In genomic region chr20:63447345-63447744, GRCh38 we compare ENCODE assay signal across 35 cellular contexts. TPM values are rescaled to one million over a fixed set of nuclear protein-coding genes. Genes with fewer than 3 reads are reported as not detected.
"Had no signal": no experiment of that assay in that cellular context is flagged by ENCODE, and none has a peak within 500 bp of the region (broad histone marks: within the 10 kb centered on the region; RNA-seq: fewer than 3 reads in every experiment).

No MANE protein-coding gene starts in this region.

- H3K27ac ChIP-seq: body of pancreas, heart left ventricle, ovary, prostate gland, skin epidermis, thoracic aorta, vagina, VCaP had no signal

- ATAC-seq: activated CD4-positive, CD25-positive, alpha-beta regulatory T cell treated with anti-CD3 and anti-CD28 coated beads, Interleukin-2, amount 50 U/mL, for 24 hours; body of pancreas; effector memory CD8-positive, alpha-beta T cell; heart left ventricle; naive thymus-derived CD4-positive, alpha-beta T cell; sciatic nerve; stimulated activated naive CD8-positive, alpha-beta T cell treated with anti-CD3 and anti-CD28 coated beads, Interleukin-15, Interleukin-2, amounts not matched to agents 100 U/mL and 50 U/mL, for 24 hours had no signal

- H3K36me3 ChIP-seq: heart left ventricle, ovary, prostate gland, thoracic aorta, vagina had no signal

- H3K27ac Mint-ChIP-seq: activated naive CD8-positive, alpha-beta T cell; effector memory CD8-positive, alpha-beta T cell; immature natural killer cell had no signal

- H3K27me3 ChIP-seq: body of pancreas, ovary, vagina had no signal

- DNase-seq: activated CD4-positive, alpha-beta T cell treated with anti-CD3 and anti-CD28 coated beads for 48 hours; activated CD4-positive, alpha-beta T cell treated with anti-CD3 and anti-CD28 coated beads, Interleukin-2, amount 50 U/mL, for 48 hours; activated CD8-positive, alpha-beta memory T cell treated with anti-CD3 and anti-CD28 coated beads for 24 hours; activated effector memory CD4-positive, alpha-beta T cell treated with Interleukin-2 at 50 U/mL for 16 hours; activated naive CD4-positive, alpha-beta T cell treated with Interleukin-2 at 50 U/mL for 16 hours; aorta; body of pancreas; cortex of kidney; effector memory CD8-positive, alpha-beta T cell; foreskin fibroblast; heart left ventricle; immature natural killer cell; kidney; midbrain; naive thymus-derived CD4-positive, alpha-beta T cell; ovary; retina; stimulated activated CD4-positive, alpha-beta T cell treated with anti-CD3 and anti-CD28 coated beads, Interleukin-12 subunit alpha, Interleukin-12 subunit beta, amount 100 ng/mL, for 4 hours; stimulated activated CD4-positive, alpha-beta T cell treated with anti-CD3 and anti-CD28 coated beads, Interleukin-4, amount 100 ng/mL, for 1 hour; stimulated activated naive CD8-positive, alpha-beta T cell treated with anti-CD3 and anti-CD28 coated beads, Interleukin-15, Interleukin-2, amounts not matched to agents 100 U/mL and 50 U/mL, for 24 hours; T-helper 1 cell; T-helper 9 cell; trophoblast cell had no signal

- H3K4me1 ChIP-seq: body of pancreas, prostate gland, vagina had no signal

- H3K36me3 Mint-ChIP-seq: activated naive CD8-positive, alpha-beta T cell; immature natural killer cell had no signal

- H3K9me3 Mint-ChIP-seq: immature natural killer cell had no signal

- H3K9me3 ChIP-seq: body of pancreas, heart left ventricle, ovary, prostate gland, thoracic aorta, vagina had no signal

- H3K4me3 ChIP-seq: body of pancreas, heart left ventricle, ovary, prostate gland, skin epidermis, thoracic aorta, vagina had no signal

- H3K4me3 Mint-ChIP-seq: activated naive CD8-positive, alpha-beta T cell; effector memory CD8-positive, alpha-beta T cell; immature natural killer cell; naive thymus-derived CD4-positive, alpha-beta T cell had no signal

RNA-seq across cellular contexts. Expression of gene KCNQ2, which starts 25.1 kb away (rescaled TPM):
- total RNA-seq: aorta, chondrocyte, endothelial cell of umbilical vein, liver, ovary, sciatic nerve, subcutaneous adipose tissue, thoracic aorta had no signal
- polyA plus RNA-seq: aorta; endothelial cell of umbilical vein; heart left ventricle; liver; naive thymus-derived CD4-positive, alpha-beta T cell; ovary had no signal

RNA-seq across cellular contexts. Expression of gene EEF1A2, which starts 51.5 kb away (rescaled TPM):
- total RNA-seq: subcutaneous adipose tissue had no signal
- polyA plus RNA-seq: immature natural killer cell had no signal
